Comparison of ENCODE assay signal across 8 cellular contexts in the genomic region with DNA sequence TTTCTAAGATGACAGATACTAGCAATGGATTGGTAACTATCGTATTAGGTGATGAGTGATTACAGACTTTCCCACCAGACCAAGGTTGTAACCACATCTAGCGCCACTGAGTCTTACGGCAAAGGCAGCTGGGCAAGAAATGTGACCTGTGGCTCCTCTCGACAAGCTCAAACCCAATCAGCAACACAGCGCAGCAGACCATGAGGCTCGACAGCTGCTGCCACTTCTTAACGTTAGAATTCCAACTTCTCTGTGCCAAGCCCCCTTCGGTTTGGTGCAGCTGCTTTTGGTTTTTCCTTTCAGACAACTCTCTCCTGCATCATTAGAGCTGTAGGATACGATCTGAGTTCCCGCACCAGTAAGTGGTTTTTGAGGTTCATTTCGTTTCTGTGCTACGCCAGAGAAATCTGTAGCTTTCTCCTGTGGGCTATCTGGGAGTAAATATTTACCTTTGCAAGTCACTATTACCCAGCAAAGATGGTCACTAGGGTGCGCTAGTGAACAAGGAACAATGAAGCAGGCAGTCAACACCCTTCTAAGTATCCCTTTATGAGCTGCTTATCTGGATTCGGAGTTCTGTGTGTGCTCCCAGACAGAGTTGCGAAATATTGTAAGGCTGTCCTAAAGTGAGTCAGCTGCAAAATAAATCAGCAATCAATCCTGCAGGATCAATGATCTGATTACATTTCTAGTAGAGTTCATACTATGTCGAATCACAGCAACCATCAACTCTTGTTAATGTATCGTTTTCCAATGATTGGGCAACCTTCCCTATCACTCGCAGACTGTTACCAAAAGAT.
DNase-seq lines count a peak whose midpoint lies in the region; ATAC-seq and TF ChIP-seq lines count a peak whose summit lies in the region.

No MANE protein-coding gene starts in this region.

- DNase-seq in ELF-1 (ENCODE audit: low read depth, low spot score) (peak; percentile 83), KG1 (lab: John Stamatoyannopoulos, UW) (peak; percentile 20), PC-3 (peak; percentile 96), left ventricle myocardium inferior (no peak), psoas muscle (peak in 1 of 2 donors; percentile 19), mesenteric fat pad (ENCODE audit: low spot score) (no peak)
- DNase-seq in activated naive CD8-positive, alpha-beta T cell treated with anti-CD3 and anti-CD28 coated beads, Interleukin-2, amount 50 U/mL, for 24 hours, result peak; percentile 59

- H3K4me3 ChIP-seq in PC-3 (ENCODE audit: low read length) (peak overlapping the region; percentile 58), left ventricle myocardium inferior (peak overlapping the region; percentile 45), psoas muscle (peak overlapping the region; percentile 23)

- TF ChIP-seq CTCF in PC-3 (conservative IDR thresholded peaks at IDR 0.05; ENCODE audit: low read depth, low read length) (peak; percentile 86), left ventricle myocardium inferior (IDR thresholded peaks at IDR 0.05; ENCODE audit: borderline replicate concordance) (peak; percentile 74), psoas muscle (IDR thresholded peaks at IDR 0.05) (peak; percentile 52)

- no peak overlapping the region for H3K27ac Mint-ChIP-seq in activated naive CD8-positive, alpha-beta T cell treated with anti-CD3 and anti-CD28 coated beads, Interleukin-2, amount 50 U/mL, for 24 hours

- H3K27me3 Mint-ChIP-seq in activated naive CD8-positive, alpha-beta T cell treated with anti-CD3 and anti-CD28 coated beads, Interleukin-2, amount 50 U/mL, for 24 hours, result peaks cover 11% of the 10 kb centered on the region

- POLR2A ChIA-PET in PC-3 (lab: Charles Lee; ENCODE audit: unreplicated experiment), result interaction anchor here (0.6 kb wide), 2 partner anchors 27 to 162 kb away, joined by 3 to 4 read pairs; no protein-coding TSS in a partner anchor

- H3K36me3 ChIP-seq in PC-3 (ENCODE audit: low read depth, low read length) (no peaks in the 10 kb centered on the region), left ventricle myocardium inferior (no peaks in the 10 kb centered on the region), psoas muscle (ENCODE audit: insufficient read depth in 1 of 2, low read depth in 1 of 2) (no peaks in the 10 kb centered on the region)

- no peaks in the 10 kb centered on the region for H3K9me3 ChIP-seq in PC-3 (ENCODE audit: low read length)
- no peaks in the 10 kb centered on the region for H3K9me3 ChIP-seq in left ventricle myocardium inferior (replicated peaks)
- H3K9me3 ChIP-seq in psoas muscle, result no peaks in the 10 kb centered on the region

- H3K4me1 Mint-ChIP-seq in activated naive CD8-positive, alpha-beta T cell treated with anti-CD3 and anti-CD28 coated beads, Interleukin-2, amount 50 U/mL, for 24 hours, result peaks cover 5% of the 10 kb centered on the region

- peaks cover 13% of the 10 kb centered on the region for H3K27me3 ChIP-seq in PC-3 (ENCODE audit: low read length)
- peaks cover 50% of the 10 kb centered on the region for H3K27me3 ChIP-seq in left ventricle myocardium inferior (ENCODE audit: low read depth)
- H3K27me3 ChIP-seq in psoas muscle (ENCODE audit: insufficient read depth in 3 of 3, low read length in 2 of 3), result peaks cover 0 to 8% (median 0%) of the 10 kb centered on the region in 3 donors

- H3K9ac ChIP-seq in PC-3 (ENCODE audit: low read length), result no peak overlapping the region

- H3K27ac ChIP-seq in PC-3 (ENCODE audit: low read length) (no peak overlapping the region), left ventricle myocardium inferior (replicated peaks) (no peak overlapping the region), psoas muscle (no peak overlapping the region)

- ATAC-seq in GM21576 (IDR thresholded peaks at IDR 0.05; ENCODE audit: unreplicated experiment) (peak; percentile 80), PC-3 (peak; percentile 98), psoas muscle (peak in 3 of 4 donors; percentile 61 to 82 (median 76))
- ATAC-seq in activated naive CD8-positive, alpha-beta T cell treated with anti-CD3 and anti-CD28 coated beads, Interleukin-2, amount 50 U/mL, for 24 hours, result peak; percentile 74

- intact Hi-C loops in PC-3 (cut with micrococcal nuclease) (loop anchor here (1.0 to 5.0 kb wide), 5 partner anchors 174 to 371 kb away; no protein-coding TSS in a partner anchor), left ventricle myocardium inferior (cut with micrococcal nuclease) (no loop called here), psoas muscle (cut with DNase I) (no loop called here)

- 0 out of 2 replicates have a peak, but pooled peaks cover 5% of the 10 kb centered on the region for H3K4me1 ChIP-seq in PC-3 (ENCODE audit: insufficient read depth, low read length)
- peaks cover 14% of the 10 kb centered on the region for H3K4me1 ChIP-seq in left ventricle myocardium inferior
- H3K4me1 ChIP-seq in psoas muscle, result no peaks in the 10 kb centered on the region

- no peaks in the 10 kb centered on the region for H4K20me1 ChIP-seq in PC-3 (ENCODE audit: low read length)

- H3K9me3 Mint-ChIP-seq in activated naive CD8-positive, alpha-beta T cell treated with anti-CD3 and anti-CD28 coated beads, Interleukin-2, amount 50 U/mL, for 24 hours, result no peaks in the 10 kb centered on the region

- 15 to 16% (median 15%) methylated on average over 18 of the region's 18 CpGs for WGBS in psoas muscle, 3 donors

- H3K36me3 Mint-ChIP-seq in activated naive CD8-positive, alpha-beta T cell treated with anti-CD3 and anti-CD28 coated beads, Interleukin-2, amount 50 U/mL, for 24 hours (ENCODE audit: low read depth), result no peaks in the 10 kb centered on the region

- peak overlapping the region; percentile 81 for H2AFZ ChIP-seq in PC-3 (ENCODE audit: low read length)

- no TSS peak for BruUV-seq in PC-3 (replicated peaks; lab: Mats Ljungman, UMichigan)

- CTCF ChIA-PET in PC-3 (lab: Charles Lee), result interaction anchor here (0.5 to 2.3 kb wide), 13 partner anchors 8 to 370 kb away, joined by 3 to 81 read pairs (median 4); a partner anchor contains a TSS

- H3K4me3 Mint-ChIP-seq in activated naive CD8-positive, alpha-beta T cell treated with anti-CD3 and anti-CD28 coated beads, Interleukin-2, amount 50 U/mL, for 24 hours, result no peak overlapping the region

- H3K9me2 ChIP-seq in PC-3 (replicated peaks; ENCODE audit: low read length), result no peaks in the 10 kb centered on the region

- H3K4me2 ChIP-seq in PC-3 (ENCODE audit: low read length), result peak overlapping the region; percentile 85

- no peaks in the 10 kb centered on the region for H3K79me2 ChIP-seq in PC-3 (ENCODE audit: low read length)

- H3F3A ChIP-seq in PC-3 (ENCODE audit: low read length, unreplicated experiment), result no peaks in the 10 kb centered on the region

Comparison
In these comparisons a context has a peak if more than half of its experiments do, and no peak if none do; other contexts are left out.
1. DNase-seq: peak in ELF-1 (single experiment), KG1 (single experiment), PC-3 (single experiment) and activated naive CD8-positive, alpha-beta T cell treated with anti-CD3 and anti-CD28 coated beads, Interleukin-2, amount 50 U/mL, for 24 hours (single experiment); none in left ventricle myocardium inferior (single experiment) and mesenteric fat pad (single experiment).
2. Peak in every context shown above with its lines, with median percentiles within 50 percentile points of each other: ATAC-seq, H3K4me3 ChIP-seq and CTCF ChIP-seq.